ENCODE assay signal across 1 cellular context in genomic region chr16:79213214-79213613, GRCh38.
TF ChIP-seq lines count a peak whose summit lies in the region.

No MANE protein-coding gene starts in this region.

TF ChIP-seq in H1, 55 proteins besides CTCF, POLR2A, EP300 and RAD21:
- no peak for TF ChIP-seq TAF1 (IDR thresholded peaks at IDR 0.05; ENCODE audit: low read depth, low read length)
- TF ChIP-seq RFX5 (IDR thresholded peaks at IDR 0.05; ENCODE audit: borderline replicate concordance, low read depth, low read length): no peak
- TF ChIP-seq SP4 (IDR thresholded peaks at IDR 0.05; ENCODE audit: low read length): no peak
- no peak for TF ChIP-seq MAFK (IDR thresholded peaks at IDR 0.05; ENCODE audit: low read depth, low read length)
- no peak for TF ChIP-seq GTF2F1 (IDR thresholded peaks at IDR 0.05; ENCODE audit: borderline replicate concordance, low read depth, low read length)
- TF ChIP-seq ASH2L (IDR thresholded peaks at IDR 0.05; ENCODE audit: low read length): no peak
- TF ChIP-seq CEBPB (IDR thresholded peaks at IDR 0.05; ENCODE audit: low read depth, low read length): no peak
- no peak for TF ChIP-seq EGR1 (IDR thresholded peaks at IDR 0.05; ENCODE audit: borderline replicate concordance, low read depth, low read length)
- TF ChIP-seq SUZ12 (IDR thresholded peaks at IDR 0.05; ENCODE audit: low read length): no peak
- TF ChIP-seq RNF2 (IDR thresholded peaks at IDR 0.05; ENCODE audit: borderline replicate concordance, low read depth, low read length, missing control alignments, poor library complexity, severe bottlenecking): no peak
- no peak for TF ChIP-seq SIRT6 (IDR thresholded peaks at IDR 0.05; ENCODE audit: low read length)
- TF ChIP-seq SP2 (IDR thresholded peaks at IDR 0.05; ENCODE audit: low read length): no peak
- TF ChIP-seq, protein P1, sequence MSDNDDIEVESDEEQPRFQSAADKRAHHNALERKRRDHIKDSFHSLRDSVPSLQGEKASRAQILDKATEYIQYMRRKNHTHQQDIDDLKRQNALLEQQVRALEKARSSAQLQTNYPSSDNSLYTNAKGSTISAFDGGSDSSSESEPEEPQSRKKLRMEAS (IDR thresholded peaks at IDR 0.05): no peak
- TF ChIP-seq CHD2 (IDR thresholded peaks at IDR 0.05; ENCODE audit: low read length): no peak
- no peak for TF ChIP-seq HDAC2 (IDR thresholded peaks at IDR 0.05; ENCODE audit: borderline replicate concordance in 1 of 2, low read depth in 2 of 2, low read length in 2 of 2)
- no peak for TF ChIP-seq SAP30 (IDR thresholded peaks at IDR 0.05; ENCODE audit: insufficient read depth, insufficient replicate concordance, low read length)
- TF ChIP-seq BCL11A (IDR thresholded peaks at IDR 0.05; ENCODE audit: low read depth in 2 of 2, low read length in 2 of 2): no peak
- TF ChIP-seq CBX8 (IDR thresholded peaks at IDR 0.05; ENCODE audit: borderline replicate concordance, low read depth, low read length): no peak
